In the genomic region with DNA sequence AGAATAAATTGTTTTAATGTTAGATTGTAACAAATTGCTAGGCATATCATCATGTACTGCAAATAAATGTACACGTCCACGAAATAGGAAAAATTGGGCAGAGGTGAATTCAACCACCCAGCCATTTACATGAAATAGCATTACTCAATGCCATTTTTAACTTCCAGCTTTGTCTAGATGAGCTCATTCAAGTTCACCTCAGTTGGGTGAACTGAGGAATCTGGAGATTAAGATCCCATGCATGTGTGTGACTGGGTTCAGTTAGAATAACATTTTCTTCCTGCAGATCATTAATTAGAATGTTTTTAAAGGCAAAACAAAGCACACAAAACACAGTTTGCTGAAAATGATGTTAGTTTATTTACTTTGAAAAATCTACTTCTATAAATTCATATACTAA, we compare ENCODE assay signal across 19 cellular contexts.
"Had no signal": no experiment of that assay in that cellular context is flagged by ENCODE, and none has a peak within 500 bp of the region (broad histone marks: within the 10 kb centered on the region; RNA-seq: fewer than 3 reads in every experiment).

No MANE protein-coding gene starts in this region.

- H3K9me3 ChIP-seq: Peyer's patch had no signal

- H3K4me3 ChIP-seq: cardiac muscle cell had no signal

- H3K4me1 ChIP-seq: Peyer's patch had no signal

- H3K27me3 ChIP-seq: brain microvascular endothelial cell, cardiac muscle cell, Peyer's patch had no signal

- DNase-seq: activated CD4-positive, alpha-beta T cell treated with anti-CD3 and anti-CD28 coated beads for 4 hours; activated CD8-positive, alpha-beta memory T cell treated with anti-CD3 and anti-CD28 coated beads, Interleukin-2, amount 50 U/mL, for 48 hours; activated CD8-positive, alpha-beta T cell treated with anti-CD3 and anti-CD28 coated beads, Interleukin-2, amount 10 ng/mL, durations not matched to agents 7 days and 5 days; activated T-cell treated with anti-CD3 and anti-CD28 coated beads, Interleukin-2, amount 50 U/mL, for 1 hour; amniotic stem cell; brain microvascular endothelial cell; KG1; NCI-H1048; NCI-H146; NCI-H2029; NCI-H2107; NCI-H2171 treated with DMSO at 0.1 percent for 48 hours; NCI-H226; NCI-H510A; NCI-H82; Peyer's patch; SHP77 treated with DMSO at 0.1 percent for 48 hours had no signal

- ATAC-seq: activated CD4-positive, CD25-positive, alpha-beta regulatory T cell treated with anti-CD3 and anti-CD28 coated beads, Interleukin-2, amount 50 U/mL, for 24 hours; activated CD8-positive, alpha-beta T cell treated with anti-CD3 and anti-CD28 coated beads, Interleukin-2, amount 10 ng/mL, durations not matched to agents 7 days and 5 days had no signal

- H3K36me3 ChIP-seq: brain microvascular endothelial cell, Peyer's patch had no signal

- H3K27ac ChIP-seq: brain microvascular endothelial cell had no signal
